In the genomic region with DNA sequence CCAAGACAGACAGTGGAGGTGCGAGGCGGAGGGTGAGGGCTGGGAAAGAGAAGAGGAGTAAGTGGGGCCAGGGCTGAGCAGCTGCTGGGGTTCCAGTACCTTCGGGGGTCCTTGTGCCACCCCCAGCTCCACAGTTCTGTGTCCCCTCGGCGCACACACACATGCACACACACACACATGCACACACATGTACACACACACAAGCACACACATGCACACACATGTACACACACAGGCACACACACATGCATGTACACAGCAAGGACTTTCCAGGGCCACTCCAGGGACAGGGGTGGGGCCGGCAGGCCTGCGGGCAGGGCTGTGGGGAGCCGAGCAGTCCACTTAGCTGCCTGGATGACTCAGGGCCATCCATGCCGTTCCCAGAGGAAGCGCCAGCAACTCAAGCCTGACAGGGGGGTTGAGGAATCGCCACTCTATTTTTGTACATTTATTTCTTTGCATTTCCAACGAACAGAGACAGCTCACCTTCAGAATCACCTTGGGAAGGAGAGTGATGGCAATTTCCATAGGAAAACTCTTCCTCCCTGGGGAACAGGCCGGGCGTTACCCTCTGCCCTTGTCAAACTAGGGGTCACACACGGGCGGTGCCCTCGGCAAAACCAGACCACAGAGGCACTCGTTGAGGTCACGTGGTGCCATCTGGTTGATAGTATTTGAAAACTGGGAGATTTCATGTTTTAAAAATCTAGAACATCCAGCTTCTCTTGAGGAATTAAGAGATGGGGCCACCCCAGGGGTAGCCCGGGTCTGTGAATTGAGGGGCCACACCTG, we compare ENCODE assay signal across 1 cellular context.
TF ChIP-seq lines count a peak whose summit lies in the region.

No MANE protein-coding gene starts in this region.

TF ChIP-seq in HepG2, 621 proteins besides CTCF, POLR2A, EP300 and RAD21 (continued from another document):
- TF ChIP-seq, protein P1, sequence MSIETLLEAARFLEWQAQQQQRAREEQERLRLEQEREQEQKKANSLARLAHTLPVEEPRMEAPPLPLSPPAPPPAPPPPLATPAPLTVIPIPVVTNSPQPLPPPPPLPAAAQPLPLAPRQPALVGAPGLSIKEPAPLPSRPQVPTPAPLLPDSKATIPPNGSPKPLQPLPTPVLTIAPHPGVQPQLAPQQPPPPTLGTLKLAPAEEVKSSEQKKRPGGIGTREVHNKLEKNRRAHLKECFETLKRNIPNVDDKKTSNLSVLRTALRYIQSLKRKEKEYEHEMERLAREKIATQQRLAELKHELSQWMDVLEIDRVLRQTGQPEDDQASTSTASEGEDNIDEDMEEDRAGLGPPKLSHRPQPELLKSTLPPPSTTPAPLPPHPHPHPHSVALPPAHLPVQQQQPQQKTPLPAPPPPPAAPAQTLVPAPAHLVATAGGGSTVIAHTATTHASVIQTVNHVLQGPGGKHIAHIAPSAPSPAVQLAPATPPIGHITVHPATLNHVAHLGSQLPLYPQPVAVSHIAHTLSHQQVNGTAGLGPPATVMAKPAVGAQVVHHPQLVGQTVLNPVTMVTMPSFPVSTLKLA (IDR thresholded peaks at IDR 0.05), result peak; percentile 42
- TF ChIP-seq ZNF335 (CRISPR knock-in tag; IDR thresholded peaks at IDR 0.05) (no peak), ZSCAN25 (CRISPR knock-in tag; IDR thresholded peaks at IDR 0.05) (peak; percentile 52; the same call in 1 of the 2 replicates), ETV6 (CRISPR knock-in tag; conservative IDR thresholded peaks at IDR 0.05) (no peak), ZNF616 (CRISPR knock-in tag; IDR thresholded peaks at IDR 0.05; ENCODE audit: low read depth) (no peak)
